In the genomic region with DNA sequence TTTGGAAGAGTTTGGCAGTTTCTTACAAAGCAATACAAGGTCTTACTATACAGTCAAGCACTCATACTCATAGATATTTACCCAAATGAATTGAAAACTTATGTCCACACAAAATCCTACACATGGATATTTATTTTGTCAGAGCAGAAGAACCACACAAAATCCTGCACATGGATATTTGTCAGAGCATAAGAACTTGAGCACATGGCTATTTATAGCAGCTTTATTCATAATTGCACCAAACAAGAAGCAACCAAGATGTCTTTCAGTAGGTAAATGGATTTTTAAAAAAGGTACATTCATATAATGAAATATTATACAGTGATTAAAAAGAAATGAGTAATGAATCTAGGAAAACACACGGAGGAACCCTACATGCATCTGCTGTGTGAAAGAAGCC, we compare ENCODE assay signal across 31 cellular contexts.
"Had no signal": no experiment of that assay in that cellular context is flagged by ENCODE, and none has a peak within 500 bp of the region (broad histone marks: within the 10 kb centered on the region; RNA-seq: fewer than 3 reads in every experiment).

No MANE protein-coding gene starts in this region.

- H3K27ac ChIP-seq: body of pancreas, esophagus muscularis mucosa, heart left ventricle, WERI-Rb-1 had no signal

- DNase-seq: activated B cell treated with CpG ODN at 0.5 μM for 24 hours; activated CD4-positive, alpha-beta T cell treated with anti-CD3 and anti-CD28 coated beads for 48 hours; activated CD4-positive, alpha-beta T cell treated with anti-CD3 and anti-CD28 coated beads, Interleukin-2, amount 50 U/mL, for 1 hour; activated CD4-positive, alpha-beta T cell treated with anti-CD3 and anti-CD28 coated beads, Interleukin-2, amount 50 U/mL, for 48 hours; activated CD8-positive, alpha-beta memory T cell treated with anti-CD3 and anti-CD28 coated beads for 24 hours; activated CD8-positive, alpha-beta T cell treated with anti-CD3 and anti-CD28 coated beads for 36 hours; activated effector memory CD4-positive, alpha-beta T cell treated with Interleukin-2 at 50 U/mL for 16 hours; activated gamma-delta T cell treated with Interleukin-2 at 50 U/mL for 16 hours; activated naive CD4-positive, alpha-beta T cell treated with anti-CD3 and anti-CD28 coated beads, Interleukin-2, amount 50 U/mL, for 16 hours; activated naive CD4-positive, alpha-beta T cell treated with Interleukin-2 at 50 U/mL for 16 hours; activated T-cell treated with anti-CD3 and anti-CD28 coated beads, Interleukin-2, amount 50 U/mL, for 4 hours; amniotic stem cell; aorta; body of pancreas; caudate nucleus; cortex of kidney; dermis blood vessel endothelial cell; effector CD4-positive, alpha-beta T cell; effector memory CD8-positive, alpha-beta T cell; erythroblast; foreskin fibroblast; glutamatergic neuron; heart left ventricle; T-helper 17 cell; T1000; WERI-Rb-1 had no signal

- ATAC-seq: activated CD4-positive, CD25-positive, alpha-beta regulatory T cell treated with anti-CD3 and anti-CD28 coated beads, Interleukin-2, amount 50 U/mL, for 24 hours; activated CD8-positive, alpha-beta T cell treated with anti-CD3 and anti-CD28 coated beads for 36 hours; activated T-cell treated with anti-CD3 and anti-CD28 coated beads, Interleukin-2, amount 50 U/mL, for 4 hours; activated T-helper 17 cell treated with anti-CD3 and anti-CD28 coated beads, Interleukin-2, amount 50 U/mL, for 72 hours; body of pancreas; effector memory CD8-positive, alpha-beta T cell; heart left ventricle; T-helper 17 cell had no signal

- H3K4me1 ChIP-seq: body of pancreas had no signal

- FAIRE-seq: colon, frontal cortex had no signal

- H3K4me3 ChIP-seq: body of pancreas, esophagus muscularis mucosa, heart left ventricle had no signal

- H3K27me3 ChIP-seq: body of pancreas, esophagus muscularis mucosa, heart left ventricle had no signal

- H3K36me3 ChIP-seq: esophagus muscularis mucosa had no signal

- H3K9me3 ChIP-seq: body of pancreas, esophagus muscularis mucosa had no signal
